In genomic region chr11:119157088-119157487, GRCh38 we compare ENCODE assay signal across 17 cellular contexts. TPM values are rescaled to one million over a fixed set of nuclear protein-coding genes. Genes with fewer than 3 reads are reported as not detected.
"Had no signal": no experiment of that assay in that cellular context is flagged by ENCODE, and none has a peak within 500 bp of the region (broad histone marks: within the 10 kb centered on the region; RNA-seq: fewer than 3 reads in every experiment).

No MANE protein-coding gene starts in this region.

- H3K4me3 ChIP-seq: coronary artery, gastroesophageal sphincter, tibial artery, uterus had no signal

- H3K27ac ChIP-seq: coronary artery, gastroesophageal sphincter, tibial artery, uterus had no signal

- ATAC-seq: activated CD4-positive, CD25-positive, alpha-beta regulatory T cell treated with anti-CD3 and anti-CD28 coated beads, Interleukin-2, amount 50 U/mL, for 24 hours; gastroesophageal sphincter had no signal

- H3K36me3 ChIP-seq: gastroesophageal sphincter, tibial artery, uterus had no signal

- H3K4me1 ChIP-seq: gastroesophageal sphincter, tibial artery, uterus had no signal

- H3K9me3 ChIP-seq: gastroesophageal sphincter, tibial artery, uterus had no signal

- DNase-seq: activated effector memory CD4-positive, alpha-beta T cell treated with Interleukin-2 at 50 U/mL for 16 hours; activated T-cell treated with anti-CD3 and anti-CD28 coated beads, Interleukin-2, amount 50 U/mL, for 1 hour; central memory CD4-positive, alpha-beta T cell; effector CD8-positive, alpha-beta T cell; nephron progenitor cell; stimulated activated CD4-positive, alpha-beta T cell treated with anti-CD3 and anti-CD28 coated beads, Interleukin-15, amount 100 ng/mL, for 24 hours; stimulated activated CD4-positive, alpha-beta T cell treated with anti-CD3 and anti-CD28 coated beads, Interleukin-4, amount 100 ng/mL, for 4 hours; T-helper 9 cell; tibial artery; uterus had no signal

- H3K9me3 Mint-ChIP-seq: activated naive CD4-positive, alpha-beta T cell treated with anti-CD3 and anti-CD28 coated beads, Interleukin-2, amount 50 U/mL, for 24 hours; nephron progenitor cell had no signal

- H3K36me3 Mint-ChIP-seq: activated naive CD4-positive, alpha-beta T cell treated with anti-CD3 and anti-CD28 coated beads, Interleukin-2, amount 50 U/mL, for 24 hours had no signal

- H3K27ac Mint-ChIP-seq: activated naive CD4-positive, alpha-beta T cell treated with anti-CD3 and anti-CD28 coated beads, Interleukin-2, amount 50 U/mL, for 24 hours; nephron progenitor cell had no signal

- H3K4me3 Mint-ChIP-seq: activated naive CD4-positive, alpha-beta T cell treated with anti-CD3 and anti-CD28 coated beads, Interleukin-2, amount 50 U/mL, for 24 hours; nephron progenitor cell had no signal

- H3K4me1 Mint-ChIP-seq: activated naive CD4-positive, alpha-beta T cell treated with anti-CD3 and anti-CD28 coated beads, Interleukin-2, amount 50 U/mL, for 24 hours; nephron progenitor cell had no signal

RNA-seq across cellular contexts. Expression of gene ABCG4, which starts 8.2 kb away (rescaled TPM):
- total RNA-seq: mesenteric fat pad had no signal

RNA-seq across cellular contexts. Expression of gene NHERF4, which starts 28.2 kb away (rescaled TPM):
- total RNA-seq: kidney epithelial cell, mesenteric fat pad, osteocyte had no signal
